2 cellular contexts compared by ENCODE assay signal in genomic region chr17:40356906-40357861, GRCh38.
A peak's percentile ranks its signal among the peaks of the same experiment; 100 is the strongest.
TF ChIP-seq lines count a peak whose summit lies in the region.

No MANE protein-coding gene starts in this region.

TF ChIP-seq in HCT116, 20 proteins besides CTCF, POLR2A, EP300 and RAD21:
- TF ChIP-seq ZFX (IDR thresholded peaks at IDR 0.05) (no peak), MAX (IDR thresholded peaks at IDR 0.05) (no peak), SRF (IDR thresholded peaks at IDR 0.05; ENCODE audit: low read depth) (no peak), ZNF274 (IDR thresholded peaks at IDR 0.05; ENCODE audit: low read depth, low read length) (no peak), ATF3 (IDR thresholded peaks at IDR 0.05) (no peak), JUND (IDR thresholded peaks at IDR 0.05) (no peak), POLR2AphosphoS5 (IDR thresholded peaks at IDR 0.05; ENCODE audit: low read depth, low read length) (no peak), CBX3 (IDR thresholded peaks at IDR 0.05; ENCODE audit: low read depth) (no peak), EGR1 (IDR thresholded peaks at IDR 0.05; ENCODE audit: low read depth) (no peak), ELF1 (IDR thresholded peaks at IDR 0.05; ENCODE audit: borderline replicate concordance, low read depth) (no peak), FOSL1 (IDR thresholded peaks at IDR 0.05; ENCODE audit: low read depth) (no peak), YY1 (IDR thresholded peaks at IDR 0.05; ENCODE audit: extremely low read depth, insufficient replicate concordance, low read depth, low read length) (no peak), ZBTB33 (IDR thresholded peaks at IDR 0.05; ENCODE audit: extremely low read depth, insufficient replicate concordance, low read length) (no peak), EZH2 (IDR thresholded peaks at IDR 0.05) (no peak), CEBPB (IDR thresholded peaks at IDR 0.05; ENCODE audit: low read depth) (no peak), SP1 (IDR thresholded peaks at IDR 0.05; ENCODE audit: low read depth) (no peak), REST (IDR thresholded peaks at IDR 0.05; ENCODE audit: low read depth) (no peak), EZH2phosphoT487 (IDR thresholded peaks at IDR 0.05; ENCODE audit: borderline replicate concordance) (no peak), SIN3A (IDR thresholded peaks at IDR 0.05; ENCODE audit: low read depth) (no peak)

TF ChIP-seq in K562, 482 proteins besides CTCF, POLR2A, EP300 and RAD21:
- TF ChIP-seq NFYB (IDR thresholded peaks at IDR 0.05; ENCODE audit: extremely low read depth, insufficient read length): no peak
- peak; percentile 54; the same call in 1 of the 2 replicates for TF ChIP-seq POLR2G (IDR thresholded peaks at IDR 0.05; ENCODE audit: low read depth, low read length)
